ENCODE assay signal across 1 cellular context in genomic region chr1:52037402-52037814, GRCh38.
TF ChIP-seq lines count a peak whose summit lies in the region.

No MANE protein-coding gene starts in this region.

TF ChIP-seq in HepG2, 621 proteins besides CTCF, POLR2A, EP300 and RAD21 (continued from another document and continues in another):
- TF ChIP-seq, protein P1, sequence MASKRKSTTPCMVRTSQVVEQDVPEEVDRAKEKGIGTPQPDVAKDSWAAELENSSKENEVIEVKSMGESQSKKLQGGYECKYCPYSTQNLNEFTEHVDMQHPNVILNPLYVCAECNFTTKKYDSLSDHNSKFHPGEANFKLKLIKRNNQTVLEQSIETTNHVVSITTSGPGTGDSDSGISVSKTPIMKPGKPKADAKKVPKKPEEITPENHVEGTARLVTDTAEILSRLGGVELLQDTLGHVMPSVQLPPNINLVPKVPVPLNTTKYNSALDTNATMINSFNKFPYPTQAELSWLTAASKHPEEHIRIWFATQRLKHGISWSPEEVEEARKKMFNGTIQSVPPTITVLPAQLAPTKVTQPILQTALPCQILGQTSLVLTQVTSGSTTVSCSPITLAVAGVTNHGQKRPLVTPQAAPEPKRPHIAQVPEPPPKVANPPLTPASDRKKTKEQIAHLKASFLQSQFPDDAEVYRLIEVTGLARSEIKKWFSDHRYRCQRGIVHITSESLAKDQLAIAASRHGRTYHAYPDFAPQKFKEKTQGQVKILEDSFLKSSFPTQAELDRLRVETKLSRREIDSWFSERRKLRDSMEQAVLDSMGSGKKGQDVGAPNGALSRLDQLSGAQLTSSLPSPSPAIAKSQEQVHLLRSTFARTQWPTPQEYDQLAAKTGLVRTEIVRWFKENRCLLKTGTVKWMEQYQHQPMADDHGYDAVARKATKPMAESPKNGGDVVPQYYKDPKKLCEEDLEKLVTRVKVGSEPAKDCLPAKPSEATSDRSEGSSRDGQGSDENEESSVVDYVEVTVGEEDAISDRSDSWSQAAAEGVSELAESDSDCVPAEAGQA (IDR thresholded peaks at IDR 0.05; ENCODE audit: low read depth), result no peak
- TF ChIP-seq, protein P1 (CRISPR knock-in tag; IDR thresholded peaks at IDR 0.05; ENCODE audit: borderline replicate concordance), result no peak
- TF ChIP-seq ZBTB26 (CRISPR knock-in tag; IDR thresholded peaks at IDR 0.05; ENCODE audit: borderline replicate concordance) (peak; percentile 96), SMARCC2 (IDR thresholded peaks at IDR 0.05) (no peak), STAT5B (CRISPR knock-in tag; IDR thresholded peaks at IDR 0.05) (0 out of 2 replicates have a peak, but pooled peaks have one; percentile 63), MIER3 (CRISPR knock-in tag; IDR thresholded peaks at IDR 0.05; ENCODE audit: borderline replicate concordance) (peak; percentile 84; the same call in 1 of the 2 replicates), HMG20A (CRISPR knock-in tag; IDR thresholded peaks at IDR 0.05; ENCODE audit: borderline replicate concordance) (peak; percentile 95), MYNN (CRISPR knock-in tag; IDR thresholded peaks at IDR 0.05; ENCODE audit: low read depth) (0 out of 2 replicates have a peak, but pooled peaks have one; percentile 47), KMT2A (CRISPR knock-in tag; IDR thresholded peaks at IDR 0.05) (peak; percentile 70; the same call in 1 of the 2 replicates), MEIS2 (CRISPR knock-in tag; IDR thresholded peaks at IDR 0.05) (peak; percentile 85; the same call in 1 of the 2 replicates), ZFP90 (CRISPR knock-in tag; IDR thresholded peaks at IDR 0.05; ENCODE audit: borderline replicate concordance) (0 out of 2 replicates have a peak, but pooled peaks have one; percentile 35), HDAC2 (CRISPR knock-in tag; IDR thresholded peaks at IDR 0.05) (peak; percentile 98), ZNF317 (CRISPR knock-in tag; IDR thresholded peaks at IDR 0.05) (0 out of 2 replicates have a peak, but pooled peaks have one; percentile 27), ZEB1 (IDR thresholded peaks at IDR 0.05; ENCODE audit: insufficient replicate concordance, low read depth) (peak; percentile 70), ZNF18 (CRISPR knock-in tag; IDR thresholded peaks at IDR 0.05; ENCODE audit: insufficient replicate concordance) (peak; percentile 40), ZNF496 (CRISPR knock-in tag; IDR thresholded peaks at IDR 0.05; ENCODE audit: insufficient replicate concordance) (no peak), CCAR2 (optimal IDR thresholded peaks at IDR 0.05; ENCODE audit: low read depth, low read length) (no peak), DR1 (CRISPR knock-in tag; IDR thresholded peaks at IDR 0.05) (no peak), NR1H2 (CRISPR knock-in tag; IDR thresholded peaks at IDR 0.05; ENCODE audit: borderline replicate concordance, low read depth) (no peak), SSRP1 (CRISPR knock-in tag; IDR thresholded peaks at IDR 0.05) (peak; percentile 61; the same call in 1 of the 2 replicates), SOX5 (CRISPR knock-in tag; IDR thresholded peaks at IDR 0.05; ENCODE audit: borderline replicate concordance) (peak; percentile 99), RNF2 (conservative IDR thresholded peaks at IDR 0.05; ENCODE audit: low read depth) (no peak)
- TF ChIP-seq, protein P2, sequence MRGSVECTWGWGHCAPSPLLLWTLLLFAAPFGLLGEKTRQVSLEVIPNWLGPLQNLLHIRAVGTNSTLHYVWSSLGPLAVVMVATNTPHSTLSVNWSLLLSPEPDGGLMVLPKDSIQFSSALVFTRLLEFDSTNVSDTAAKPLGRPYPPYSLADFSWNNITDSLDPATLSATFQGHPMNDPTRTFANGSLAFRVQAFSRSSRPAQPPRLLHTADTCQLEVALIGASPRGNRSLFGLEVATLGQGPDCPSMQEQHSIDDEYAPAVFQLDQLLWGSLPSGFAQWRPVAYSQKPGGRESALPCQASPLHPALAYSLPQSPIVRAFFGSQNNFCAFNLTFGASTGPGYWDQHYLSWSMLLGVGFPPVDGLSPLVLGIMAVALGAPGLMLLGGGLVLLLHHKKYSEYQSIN (CRISPR knock-in tag; IDR thresholded peaks at IDR 0.05; ENCODE audit: borderline replicate concordance), result no peak
- TF ChIP-seq, protein P3, sequence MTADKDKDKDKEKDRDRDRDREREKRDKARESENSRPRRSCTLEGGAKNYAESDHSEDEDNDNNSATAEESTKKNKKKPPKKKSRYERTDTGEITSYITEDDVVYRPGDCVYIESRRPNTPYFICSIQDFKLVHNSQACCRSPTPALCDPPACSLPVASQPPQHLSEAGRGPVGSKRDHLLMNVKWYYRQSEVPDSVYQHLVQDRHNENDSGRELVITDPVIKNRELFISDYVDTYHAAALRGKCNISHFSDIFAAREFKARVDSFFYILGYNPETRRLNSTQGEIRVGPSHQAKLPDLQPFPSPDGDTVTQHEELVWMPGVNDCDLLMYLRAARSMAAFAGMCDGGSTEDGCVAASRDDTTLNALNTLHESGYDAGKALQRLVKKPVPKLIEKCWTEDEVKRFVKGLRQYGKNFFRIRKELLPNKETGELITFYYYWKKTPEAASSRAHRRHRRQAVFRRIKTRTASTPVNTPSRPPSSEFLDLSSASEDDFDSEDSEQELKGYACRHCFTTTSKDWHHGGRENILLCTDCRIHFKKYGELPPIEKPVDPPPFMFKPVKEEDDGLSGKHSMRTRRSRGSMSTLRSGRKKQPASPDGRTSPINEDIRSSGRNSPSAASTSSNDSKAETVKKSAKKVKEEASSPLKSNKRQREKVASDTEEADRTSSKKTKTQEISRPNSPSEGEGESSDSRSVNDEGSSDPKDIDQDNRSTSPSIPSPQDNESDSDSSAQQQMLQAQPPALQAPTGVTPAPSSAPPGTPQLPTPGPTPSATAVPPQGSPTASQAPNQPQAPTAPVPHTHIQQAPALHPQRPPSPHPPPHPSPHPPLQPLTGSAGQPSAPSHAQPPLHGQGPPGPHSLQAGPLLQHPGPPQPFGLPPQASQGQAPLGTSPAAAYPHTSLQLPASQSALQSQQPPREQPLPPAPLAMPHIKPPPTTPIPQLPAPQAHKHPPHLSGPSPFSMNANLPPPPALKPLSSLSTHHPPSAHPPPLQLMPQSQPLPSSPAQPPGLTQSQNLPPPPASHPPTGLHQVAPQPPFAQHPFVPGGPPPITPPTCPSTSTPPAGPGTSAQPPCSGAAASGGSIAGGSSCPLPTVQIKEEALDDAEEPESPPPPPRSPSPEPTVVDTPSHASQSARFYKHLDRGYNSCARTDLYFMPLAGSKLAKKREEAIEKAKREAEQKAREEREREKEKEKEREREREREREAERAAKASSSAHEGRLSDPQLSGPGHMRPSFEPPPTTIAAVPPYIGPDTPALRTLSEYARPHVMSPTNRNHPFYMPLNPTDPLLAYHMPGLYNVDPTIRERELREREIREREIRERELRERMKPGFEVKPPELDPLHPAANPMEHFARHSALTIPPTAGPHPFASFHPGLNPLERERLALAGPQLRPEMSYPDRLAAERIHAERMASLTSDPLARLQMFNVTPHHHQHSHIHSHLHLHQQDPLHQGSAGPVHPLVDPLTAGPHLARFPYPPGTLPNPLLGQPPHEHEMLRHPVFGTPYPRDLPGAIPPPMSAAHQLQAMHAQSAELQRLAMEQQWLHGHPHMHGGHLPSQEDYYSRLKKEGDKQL (CRISPR knock-in tag; IDR thresholded peaks at IDR 0.05; ENCODE audit: low read depth), result peak; percentile 85
- TF ChIP-seq, protein P4, sequence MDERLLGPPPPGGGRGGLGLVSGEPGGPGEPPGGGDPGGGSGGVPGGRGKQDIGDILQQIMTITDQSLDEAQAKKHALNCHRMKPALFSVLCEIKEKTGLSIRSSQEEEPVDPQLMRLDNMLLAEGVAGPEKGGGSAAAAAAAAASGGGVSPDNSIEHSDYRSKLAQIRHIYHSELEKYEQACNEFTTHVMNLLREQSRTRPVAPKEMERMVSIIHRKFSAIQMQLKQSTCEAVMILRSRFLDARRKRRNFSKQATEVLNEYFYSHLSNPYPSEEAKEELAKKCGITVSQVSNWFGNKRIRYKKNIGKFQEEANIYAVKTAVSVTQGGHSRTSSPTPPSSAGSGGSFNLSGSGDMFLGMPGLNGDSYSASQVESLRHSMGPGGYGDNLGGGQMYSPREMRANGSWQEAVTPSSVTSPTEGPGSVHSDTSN (CRISPR knock-in tag; IDR thresholded peaks at IDR 0.05), result no peak
- TF ChIP-seq, protein P5, sequence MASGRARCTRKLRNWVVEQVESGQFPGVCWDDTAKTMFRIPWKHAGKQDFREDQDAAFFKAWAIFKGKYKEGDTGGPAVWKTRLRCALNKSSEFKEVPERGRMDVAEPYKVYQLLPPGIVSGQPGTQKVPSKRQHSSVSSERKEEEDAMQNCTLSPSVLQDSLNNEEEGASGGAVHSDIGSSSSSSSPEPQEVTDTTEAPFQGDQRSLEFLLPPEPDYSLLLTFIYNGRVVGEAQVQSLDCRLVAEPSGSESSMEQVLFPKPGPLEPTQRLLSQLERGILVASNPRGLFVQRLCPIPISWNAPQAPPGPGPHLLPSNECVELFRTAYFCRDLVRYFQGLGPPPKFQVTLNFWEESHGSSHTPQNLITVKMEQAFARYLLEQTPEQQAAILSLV (CRISPR knock-in tag; IDR thresholded peaks at IDR 0.05; ENCODE audit: borderline replicate concordance), result no peak
- TF ChIP-seq, protein P6, sequence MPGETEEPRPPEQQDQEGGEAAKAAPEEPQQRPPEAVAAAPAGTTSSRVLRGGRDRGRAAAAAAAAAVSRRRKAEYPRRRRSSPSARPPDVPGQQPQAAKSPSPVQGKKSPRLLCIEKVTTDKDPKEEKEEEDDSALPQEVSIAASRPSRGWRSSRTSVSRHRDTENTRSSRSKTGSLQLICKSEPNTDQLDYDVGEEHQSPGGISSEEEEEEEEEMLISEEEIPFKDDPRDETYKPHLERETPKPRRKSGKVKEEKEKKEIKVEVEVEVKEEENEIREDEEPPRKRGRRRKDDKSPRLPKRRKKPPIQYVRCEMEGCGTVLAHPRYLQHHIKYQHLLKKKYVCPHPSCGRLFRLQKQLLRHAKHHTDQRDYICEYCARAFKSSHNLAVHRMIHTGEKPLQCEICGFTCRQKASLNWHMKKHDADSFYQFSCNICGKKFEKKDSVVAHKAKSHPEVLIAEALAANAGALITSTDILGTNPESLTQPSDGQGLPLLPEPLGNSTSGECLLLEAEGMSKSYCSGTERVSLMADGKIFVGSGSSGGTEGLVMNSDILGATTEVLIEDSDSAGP (CRISPR knock-in tag; IDR thresholded peaks at IDR 0.05; ENCODE audit: borderline replicate concordance), result peak; percentile 37
- TF ChIP-seq, protein P7, sequence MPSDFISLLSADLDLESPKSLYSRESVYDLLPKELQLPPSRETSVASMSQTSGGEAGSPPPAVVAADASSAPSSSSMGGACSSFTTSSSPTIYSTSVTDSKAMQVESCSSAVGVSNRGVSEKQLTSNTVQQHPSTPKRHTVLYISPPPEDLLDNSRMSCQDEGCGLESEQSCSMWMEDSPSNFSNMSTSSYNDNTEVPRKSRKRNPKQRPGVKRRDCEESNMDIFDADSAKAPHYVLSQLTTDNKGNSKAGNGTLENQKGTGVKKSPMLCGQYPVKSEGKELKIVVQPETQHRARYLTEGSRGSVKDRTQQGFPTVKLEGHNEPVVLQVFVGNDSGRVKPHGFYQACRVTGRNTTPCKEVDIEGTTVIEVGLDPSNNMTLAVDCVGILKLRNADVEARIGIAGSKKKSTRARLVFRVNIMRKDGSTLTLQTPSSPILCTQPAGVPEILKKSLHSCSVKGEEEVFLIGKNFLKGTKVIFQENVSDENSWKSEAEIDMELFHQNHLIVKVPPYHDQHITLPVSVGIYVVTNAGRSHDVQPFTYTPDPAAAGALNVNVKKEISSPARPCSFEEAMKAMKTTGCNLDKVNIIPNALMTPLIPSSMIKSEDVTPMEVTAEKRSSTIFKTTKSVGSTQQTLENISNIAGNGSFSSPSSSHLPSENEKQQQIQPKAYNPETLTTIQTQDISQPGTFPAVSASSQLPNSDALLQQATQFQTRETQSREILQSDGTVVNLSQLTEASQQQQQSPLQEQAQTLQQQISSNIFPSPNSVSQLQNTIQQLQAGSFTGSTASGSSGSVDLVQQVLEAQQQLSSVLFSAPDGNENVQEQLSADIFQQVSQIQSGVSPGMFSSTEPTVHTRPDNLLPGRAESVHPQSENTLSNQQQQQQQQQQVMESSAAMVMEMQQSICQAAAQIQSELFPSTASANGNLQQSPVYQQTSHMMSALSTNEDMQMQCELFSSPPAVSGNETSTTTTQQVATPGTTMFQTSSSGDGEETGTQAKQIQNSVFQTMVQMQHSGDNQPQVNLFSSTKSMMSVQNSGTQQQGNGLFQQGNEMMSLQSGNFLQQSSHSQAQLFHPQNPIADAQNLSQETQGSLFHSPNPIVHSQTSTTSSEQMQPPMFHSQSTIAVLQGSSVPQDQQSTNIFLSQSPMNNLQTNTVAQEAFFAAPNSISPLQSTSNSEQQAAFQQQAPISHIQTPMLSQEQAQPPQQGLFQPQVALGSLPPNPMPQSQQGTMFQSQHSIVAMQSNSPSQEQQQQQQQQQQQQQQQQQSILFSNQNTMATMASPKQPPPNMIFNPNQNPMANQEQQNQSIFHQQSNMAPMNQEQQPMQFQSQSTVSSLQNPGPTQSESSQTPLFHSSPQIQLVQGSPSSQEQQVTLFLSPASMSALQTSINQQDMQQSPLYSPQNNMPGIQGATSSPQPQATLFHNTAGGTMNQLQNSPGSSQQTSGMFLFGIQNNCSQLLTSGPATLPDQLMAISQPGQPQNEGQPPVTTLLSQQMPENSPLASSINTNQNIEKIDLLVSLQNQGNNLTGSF (CRISPR knock-in tag; IDR thresholded peaks at IDR 0.05), result no peak
